27 cellular contexts compared by ENCODE assay signal in the genomic region with DNA sequence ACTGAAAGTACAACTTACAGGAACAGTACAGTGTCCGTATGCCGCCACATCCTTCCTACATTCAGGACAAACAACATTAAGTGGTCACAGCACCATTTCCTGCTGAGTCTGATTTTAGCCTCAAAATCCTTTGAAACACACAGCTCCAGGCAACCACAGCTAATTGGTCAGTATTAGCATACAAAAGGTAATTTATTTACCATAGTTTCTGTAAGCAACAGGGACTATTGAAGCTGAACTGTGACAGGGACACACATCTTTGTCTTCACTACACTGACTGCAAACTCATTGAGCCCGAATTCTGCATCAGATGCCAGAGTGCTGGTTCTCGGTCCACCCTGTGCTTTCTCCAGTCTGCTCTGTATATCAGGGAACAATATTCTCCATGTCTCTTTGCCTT.
"Had no signal": no experiment of that assay in that cellular context is flagged by ENCODE, and none has a peak within 500 bp of the region (broad histone marks: within the 10 kb centered on the region; RNA-seq: fewer than 3 reads in every experiment).

No MANE protein-coding gene starts in this region.

- H3K36me3 ChIP-seq: left ventricle myocardium inferior, ovary, right atrium auricular region, right lobe of liver, thyroid gland, transverse colon, upper lobe of left lung, vagina had no signal

- H3K36me3 Mint-ChIP-seq: immature natural killer cell; naive thymus-derived CD4-positive, alpha-beta T cell; stimulated activated memory B cell treated with anti-CD40 and anti-IgM and Interleukin-4, amounts not matched to agents 10 μg/mL and 1 μg/mL and 100 μg/mL, for 72 hours had no signal

- H3K4me1 ChIP-seq: left ventricle myocardium inferior, right atrium auricular region, right lobe of liver, testis, thyroid gland, transverse colon, upper lobe of left lung, vagina had no signal

- H3K27me3 ChIP-seq: ovary, right atrium auricular region, right lobe of liver, testis, thyroid gland, transverse colon, upper lobe of left lung, vagina had no signal

- H3K4me1 Mint-ChIP-seq: immature natural killer cell; naive thymus-derived CD4-positive, alpha-beta T cell; stimulated activated memory B cell treated with anti-CD40 and anti-IgM and Interleukin-4, amounts not matched to agents 10 μg/mL and 1 μg/mL and 100 μg/mL, for 72 hours; stimulated activated naive CD8-positive, alpha-beta T cell treated with anti-CD3 and anti-CD28 coated beads, Interleukin-15, amount 100 ng/mL, for 72 hours had no signal

- DNase-seq: hippocampal formation; immature natural killer cell; kidney; left ventricle myocardium inferior; midbrain; mucosa of descending colon; naive thymus-derived CD4-positive, alpha-beta T cell; ovary; right lobe of liver; stimulated activated CD4-positive, alpha-beta T cell treated with anti-CD3 and anti-CD28 coated beads, Interleukin-1b, Interleukin-23, amount 100 ng/mL, for 48 hours; stimulated activated CD4-positive, alpha-beta T cell treated with anti-CD3 and anti-CD28 coated beads, Interleukin-2, amount 100 ng/mL, for 48 hours; stimulated activated CD4-positive, alpha-beta T cell treated with anti-CD3 and anti-CD28 coated beads, Interleukin-4, amount 100 ng/mL, for 4 hours; stimulated activated CD8-positive, alpha-beta memory T cell treated with anti-CD3 and anti-CD28 coated beads, Interleukin-4, amount 100 ng/mL, for 48 hours; stimulated activated naive CD4-positive, alpha-beta T cell treated with Interleukin-2 at 50 U/mL for 16 hours; stimulated activated naive CD8-positive, alpha-beta T cell treated with anti-CD3 and anti-CD28 coated beads, Interleukin-15, amount 100 ng/mL, for 72 hours; substantia nigra; testis; thyroid gland; transverse colon; upper lobe of left lung had no signal

- H3K4me3 Mint-ChIP-seq: immature natural killer cell; naive thymus-derived CD4-positive, alpha-beta T cell; natural killer cell treated with Interleukin-12 subunit alpha and Interleukin-12 subunit beta and Interleukin-15 and Interleukin-18, amount 100 ng/mL, for 72 hours; stimulated activated memory B cell treated with anti-CD40 and anti-IgM and Interleukin-4, amounts not matched to agents 10 μg/mL and 1 μg/mL and 100 μg/mL, for 72 hours; stimulated activated naive CD8-positive, alpha-beta T cell treated with anti-CD3 and anti-CD28 coated beads, Interleukin-15, amount 100 ng/mL, for 72 hours had no signal

- H3K27me3 Mint-ChIP-seq: natural killer cell treated with Interleukin-12 subunit alpha and Interleukin-12 subunit beta and Interleukin-15 and Interleukin-18, amount 100 ng/mL, for 72 hours; stimulated activated memory B cell treated with anti-CD40 and anti-IgM and Interleukin-4, amounts not matched to agents 10 μg/mL and 1 μg/mL and 100 μg/mL, for 72 hours; stimulated activated naive CD8-positive, alpha-beta T cell treated with anti-CD3 and anti-CD28 coated beads, Interleukin-15, amount 100 ng/mL, for 72 hours had no signal

- ATAC-seq: mucosa of descending colon; naive thymus-derived CD4-positive, alpha-beta T cell; right lobe of liver had no signal

- H3K9me3 ChIP-seq: mucosa of descending colon, ovary, right lobe of liver, testis, thyroid gland, transverse colon, upper lobe of left lung, vagina had no signal

- H3K4me3 ChIP-seq: left ventricle myocardium inferior, lung, mucosa of descending colon, ovary, right atrium auricular region, right lobe of liver, smooth muscle cell, testis, thyroid gland, transverse colon, upper lobe of left lung, vagina had no signal

- H3K27ac Mint-ChIP-seq: immature natural killer cell; naive thymus-derived CD4-positive, alpha-beta T cell; natural killer cell treated with Interleukin-12 subunit alpha and Interleukin-12 subunit beta and Interleukin-15 and Interleukin-18, amount 100 ng/mL, for 72 hours; progenitor cell of endocrine pancreas; stimulated activated memory B cell treated with anti-CD40 and anti-IgM and Interleukin-4, amounts not matched to agents 10 μg/mL and 1 μg/mL and 100 μg/mL, for 72 hours; stimulated activated naive CD8-positive, alpha-beta T cell treated with anti-CD3 and anti-CD28 coated beads, Interleukin-15, amount 100 ng/mL, for 72 hours had no signal

- H3K27ac ChIP-seq: left ventricle myocardium inferior, ovary, right atrium auricular region, right lobe of liver, testis, thyroid gland, transverse colon, upper lobe of left lung, vagina had no signal
